In the genomic region with DNA sequence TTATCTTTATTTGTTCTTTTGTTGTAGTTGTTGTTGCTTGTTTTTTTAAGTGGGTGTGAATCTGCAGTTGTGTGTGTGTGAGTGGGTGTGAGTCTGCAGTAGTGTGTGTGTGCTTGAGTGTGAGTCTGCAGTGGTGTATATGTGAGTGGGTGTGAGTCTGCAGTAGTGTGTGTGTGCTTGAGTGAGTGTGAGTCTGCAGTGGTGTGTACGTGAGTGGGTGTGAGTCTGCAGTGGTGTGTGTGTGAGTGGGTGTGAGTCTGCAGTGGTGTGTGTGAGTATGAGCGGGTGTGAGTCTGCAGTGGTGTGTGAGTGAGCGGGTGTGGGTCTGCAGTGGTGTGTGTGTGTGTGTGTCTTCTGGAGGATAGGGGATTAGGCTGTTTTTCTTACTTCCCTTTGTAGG, we compare ENCODE assay signal across 26 cellular contexts.
"Had no signal": no experiment of that assay in that cellular context is flagged by ENCODE, and none has a peak within 500 bp of the region (broad histone marks: within the 10 kb centered on the region; RNA-seq: fewer than 3 reads in every experiment).

No MANE protein-coding gene starts in this region.

- H3K27ac ChIP-seq: adrenal gland, ascending aorta, brain microvascular endothelial cell, gastrocnemius medialis, neural progenitor cell, thoracic aorta, upper lobe of right lung had no signal

- H3K4me1 Mint-ChIP-seq: activated B cell treated with CpG ODN at 0.5 μM for 24 hours; activated CD4-positive, alpha-beta T cell treated with anti-CD3 and anti-CD28 coated beads for 36 hours had no signal

- H3K4me1 ChIP-seq: adrenal gland, ascending aorta, gastrocnemius medialis, upper lobe of right lung had no signal

- H3K9me3 ChIP-seq: adrenal gland, ascending aorta, esophagus muscularis mucosa, gastrocnemius medialis, mucosa of descending colon, sigmoid colon, thoracic aorta, upper lobe of right lung had no signal

- H3K36me3 Mint-ChIP-seq: activated naive CD8-positive, alpha-beta T cell; neural progenitor cell had no signal

- H3K4me3 Mint-ChIP-seq: activated B cell treated with CpG ODN at 0.5 μM for 24 hours; activated CD4-positive, alpha-beta T cell treated with anti-CD3 and anti-CD28 coated beads for 36 hours; activated naive CD8-positive, alpha-beta T cell; activated T-cell treated with anti-CD3 and anti-CD28 coated beads, Interleukin-2, amount 50 U/mL, for 4 hours; neural progenitor cell had no signal

- ATAC-seq: activated CD4-positive, alpha-beta T cell treated with anti-CD3 and anti-CD28 coated beads for 36 hours; activated T-cell treated with anti-CD3 and anti-CD28 coated beads, Interleukin-2, amount 50 U/mL, for 4 hours; gastrocnemius medialis; mucosa of descending colon had no signal

- DNase-seq: activated B cell treated with CpG ODN at 0.5 μM for 24 hours; activated CD4-positive, alpha-beta T cell treated with anti-CD3 and anti-CD28 coated beads for 36 hours; activated CD4-positive, alpha-beta T cell treated with anti-CD3 and anti-CD28 coated beads, Interleukin-2, amount 50 U/mL, for 4 hours; activated CD8-positive, alpha-beta memory T cell treated with anti-CD3 and anti-CD28 coated beads, Interleukin-2, amount 50 U/mL, for 48 hours; activated naive CD4-positive, alpha-beta T cell; activated T-cell treated with anti-CD3 and anti-CD28 coated beads, Interleukin-2, amount 50 U/mL, for 4 hours; adrenal gland; brain microvascular endothelial cell; central memory CD4-positive, alpha-beta T cell; effector memory CD4-positive, alpha-beta T cell; gastrocnemius medialis; hippocampal formation; mucosa of descending colon; retina; sigmoid colon; stimulated activated CD4-positive, alpha-beta T cell treated with anti-CD3 and anti-CD28 coated beads, Interleukin-4, amount 100 ng/mL, for 1 hour; stimulated activated naive CD4-positive, alpha-beta T cell; T-helper 1 cell; upper lobe of right lung had no signal

- H3K4me3 ChIP-seq: adrenal gland, ascending aorta, esophagus muscularis mucosa, gastrocnemius medialis, mucosa of descending colon, neural progenitor cell, sigmoid colon, smooth muscle cell, upper lobe of right lung had no signal

- H3K36me3 ChIP-seq: adrenal gland, ascending aorta, brain microvascular endothelial cell, esophagus muscularis mucosa, gastrocnemius medialis, neural progenitor cell, sigmoid colon, thoracic aorta, upper lobe of right lung had no signal

- H3K27ac Mint-ChIP-seq: activated B cell treated with CpG ODN at 0.5 μM for 24 hours; activated CD4-positive, alpha-beta T cell treated with anti-CD3 and anti-CD28 coated beads for 36 hours; activated naive CD8-positive, alpha-beta T cell; activated T-helper 2 cell treated with anti-CD3 and anti-CD28 coated beads, Interferon-gamma antibody, Interleukin-2, Interleukin-4, amounts not matched to agents 10 μg/mL and 5 μg/mL and 100 μg/mL, durations not matched to agents 14 hours and 24 hours and 36 hours had no signal

- H3K9me3 Mint-ChIP-seq: neural progenitor cell had no signal

- H3K27me3 Mint-ChIP-seq: activated B cell treated with CpG ODN at 0.5 μM for 24 hours; activated CD4-positive, alpha-beta T cell treated with anti-CD3 and anti-CD28 coated beads for 36 hours; activated naive CD8-positive, alpha-beta T cell had no signal

- H3K27me3 ChIP-seq: adrenal gland, ascending aorta, brain microvascular endothelial cell, esophagus muscularis mucosa, gastrocnemius medialis, neural progenitor cell, sigmoid colon, upper lobe of right lung had no signal
